ENCODE assay signal across 11 cellular contexts in genomic region chr20:20362774-20363435, GRCh38. TPM values are rescaled to one million over a fixed set of nuclear protein-coding genes. Genes with fewer than 3 reads are reported as not detected.
DNase-seq lines count a peak whose midpoint lies in the region; ATAC-seq and TF ChIP-seq lines count a peak whose summit lies in the region.
"Had no signal": no experiment of that assay in that cellular context is flagged by ENCODE, and none has a peak within 500 bp of the region (broad histone marks: within the 10 kb centered on the region; RNA-seq: fewer than 3 reads in every experiment).

No MANE protein-coding gene starts in this region.

- no peak for ATAC-seq in activated naive CD8-positive, alpha-beta T cell treated with anti-CD3 and anti-CD28 coated beads, Interleukin-2, amount 50 U/mL, for 24 hours
- ATAC-seq in HG02642 (IDR thresholded peaks at IDR 0.05; ENCODE audit: poor library complexity, unreplicated experiment) (no peak), HG02973 (IDR thresholded peaks at IDR 0.05; ENCODE audit: unreplicated experiment) (no peak)

- peak; percentile 7 for DNase-seq in activated naive CD8-positive, alpha-beta T cell treated with anti-CD3 and anti-CD28 coated beads, Interleukin-2, amount 50 U/mL, for 24 hours
- no peak for DNase-seq in activated naive CD8-positive, alpha-beta T cell treated with anti-CD3 and anti-CD28 coated beads for 36 hours
- DNase-seq in NCI-H345 (lab: John Stamatoyannopoulos, UW) (peak; percentile 97), type B pancreatic cell (ENCODE audit: extremely low spot score, unreplicated experiment) (no peak), T-helper 1 cell (no peak)
- DNase-seq: activated CD8-positive, alpha-beta memory T cell treated with anti-CD3 and anti-CD28 coated beads, Interleukin-2, amount 50 U/mL, for 4 hours; PC-9 had no signal

- H3K4me1 Mint-ChIP-seq in activated naive CD8-positive, alpha-beta T cell treated with anti-CD3 and anti-CD28 coated beads, Interleukin-2, amount 50 U/mL, for 24 hours, result peaks cover 52% of the 10 kb centered on the region
- H3K4me1 Mint-ChIP-seq in activated naive CD8-positive, alpha-beta T cell treated with anti-CD3 and anti-CD28 coated beads for 36 hours, result peaks cover 24% of the 10 kb centered on the region
- peaks cover 9% of the 10 kb centered on the region for H3K4me1 Mint-ChIP-seq in type B pancreatic cell (ENCODE audit: unreplicated experiment)

- peaks cover 15% of the 10 kb centered on the region for H3K4me1 ChIP-seq in endocrine pancreas (ENCODE audit: control insufficient read depth, insufficient read depth, low read length)

- peak overlapping the region; percentile 49 for H3K4me3 ChIP-seq in endocrine pancreas (ENCODE audit: control insufficient read depth, insufficient read depth, low read length)
- H3K4me3 ChIP-seq: PC-9 had no signal

- H3K9ac ChIP-seq in endocrine pancreas (ENCODE audit: control insufficient read depth, insufficient read depth, low read length), result no peak overlapping the region

- peak overlapping the region; percentile 26 for H3K4me3 Mint-ChIP-seq in activated naive CD8-positive, alpha-beta T cell treated with anti-CD3 and anti-CD28 coated beads, Interleukin-2, amount 50 U/mL, for 24 hours
- H3K4me3 Mint-ChIP-seq in activated naive CD8-positive, alpha-beta T cell treated with anti-CD3 and anti-CD28 coated beads for 36 hours, result no peak overlapping the region
- peak overlapping the region; percentile 10 for H3K4me3 Mint-ChIP-seq in type B pancreatic cell

- H3K27ac Mint-ChIP-seq in activated naive CD8-positive, alpha-beta T cell treated with anti-CD3 and anti-CD28 coated beads, Interleukin-2, amount 50 U/mL, for 24 hours, result no peak overlapping the region
- H3K27ac Mint-ChIP-seq in activated naive CD8-positive, alpha-beta T cell treated with anti-CD3 and anti-CD28 coated beads for 36 hours, result no peak overlapping the region
- no peak overlapping the region for H3K27ac Mint-ChIP-seq in type B pancreatic cell

- H3K36me3 ChIP-seq in endocrine pancreas (ENCODE audit: control insufficient read depth, insufficient read depth, low read length), result no peaks in the 10 kb centered on the region

- no peaks in the 10 kb centered on the region for H3K36me3 Mint-ChIP-seq in activated naive CD8-positive, alpha-beta T cell treated with anti-CD3 and anti-CD28 coated beads, Interleukin-2, amount 50 U/mL, for 24 hours (ENCODE audit: low read depth)
- no peaks in the 10 kb centered on the region for H3K36me3 Mint-ChIP-seq in activated naive CD8-positive, alpha-beta T cell treated with anti-CD3 and anti-CD28 coated beads for 36 hours
- H3K36me3 Mint-ChIP-seq in type B pancreatic cell, result no peaks in the 10 kb centered on the region

- H3K27me3 ChIP-seq in endocrine pancreas (ENCODE audit: control insufficient read depth, insufficient read depth, low read length), result no peaks in the 10 kb centered on the region

- no peak for TF ChIP-seq CTCF in type B pancreatic cell (conservative IDR thresholded peaks at IDR 0.05)

- no peaks in the 10 kb centered on the region for H3K9me3 Mint-ChIP-seq in activated naive CD8-positive, alpha-beta T cell treated with anti-CD3 and anti-CD28 coated beads, Interleukin-2, amount 50 U/mL, for 24 hours
- H3K9me3 Mint-ChIP-seq in activated naive CD8-positive, alpha-beta T cell treated with anti-CD3 and anti-CD28 coated beads for 36 hours, result no peaks in the 10 kb centered on the region
- H3K9me3 Mint-ChIP-seq in type B pancreatic cell, result no peaks in the 10 kb centered on the region

- no peaks in the 10 kb centered on the region for H3K9me3 ChIP-seq in endocrine pancreas (ENCODE audit: control insufficient read depth, low read length)

- H3K27me3 Mint-ChIP-seq in activated naive CD8-positive, alpha-beta T cell treated with anti-CD3 and anti-CD28 coated beads, Interleukin-2, amount 50 U/mL, for 24 hours, result peaks cover 74% of the 10 kb centered on the region
- H3K27me3 Mint-ChIP-seq in activated naive CD8-positive, alpha-beta T cell treated with anti-CD3 and anti-CD28 coated beads for 36 hours, result peaks cover 81% of the 10 kb centered on the region
- peaks cover 88% of the 10 kb centered on the region for H3K27me3 Mint-ChIP-seq in type B pancreatic cell

RNA-seq across cellular contexts. Expression of gene INSM1, which starts 5.0 kb away (rescaled TPM):
- total RNA-seq in activated naive CD8-positive, alpha-beta T cell treated with anti-CD3 and anti-CD28 coated beads for 36 hours, result under 1 TPM; 0.19 to 0.34 TPM
- total RNA-seq in type B pancreatic cell (ENCODE audit: low replicate concordance), result 36.0 and 70.2 TPM in 2 replicates
- total RNA-seq: PC-9, posterior vena cava had no signal

Comparison
In these comparisons a context has a peak if more than half of its experiments do, and no peak if none do; other contexts are left out.
1. DNase-seq: peak in activated naive CD8-positive, alpha-beta T cell treated with anti-CD3 and anti-CD28 coated beads, Interleukin-2, amount 50 U/mL, for 24 hours (single experiment) and NCI-H345 (single experiment); none in activated naive CD8-positive, alpha-beta T cell treated with anti-CD3 and anti-CD28 coated beads for 36 hours (single experiment), type B pancreatic cell (single experiment) and T-helper 1 cell (0 of 5).
2. RNA of gene INSM1, which starts 5.0 kb away (total RNA-seq): 36.0 to 70.2 TPM in type B pancreatic cell; 0.19 to 0.34 TPM in activated naive CD8-positive, alpha-beta T cell treated with anti-CD3 and anti-CD28 coated beads for 36 hours; every median in the first group is over 10 times any median in the second.